ENCODE assay signal across 15 cellular contexts in genomic region chr9:125784286-125785049, GRCh38. TPM values are rescaled to one million over a fixed set of nuclear protein-coding genes. Genes with fewer than 3 reads are reported as not detected.
DNase-seq lines count a peak whose midpoint lies in the region; ATAC-seq and TF ChIP-seq lines count a peak whose summit lies in the region.
"Had no signal": no experiment of that assay in that cellular context is flagged by ENCODE, and none has a peak within 500 bp of the region (broad histone marks: within the 10 kb centered on the region; RNA-seq: fewer than 3 reads in every experiment).

No MANE protein-coding gene starts in this region.

- no peak for ATAC-seq in activated CD4-positive, alpha-beta T cell treated with anti-CD3 and anti-CD28 coated beads for 36 hours
- peak; percentile 70 for ATAC-seq in sciatic nerve
- ATAC-seq: right cardiac atrium had no signal

- CTCF ChIA-PET in activated CD4-positive, alpha-beta T cell treated with anti-CD3 and anti-CD28 coated beads for 36 hours (lab: Charles Lee), result no interaction called here

- no peaks in the 10 kb centered on the region for H3F3A ChIP-seq in MM.1S (ENCODE audit: insufficient read depth, low read length)

- no peaks in the 10 kb centered on the region for H4K20me1 ChIP-seq in MM.1S (ENCODE audit: insufficient read depth, low read length)

- H3K79me2 ChIP-seq in MM.1S (ENCODE audit: low read length), result no peaks in the 10 kb centered on the region

- H3K27me3 ChIP-seq in MM.1S (replicated peaks; ENCODE audit: insufficient read depth, low read length), result no peaks in the 10 kb centered on the region
- H3K27me3 ChIP-seq: tibial nerve had no signal

- no peak overlapping the region for H3K4me3 Mint-ChIP-seq in activated CD4-positive, alpha-beta T cell treated with anti-CD3 and anti-CD28 coated beads for 36 hours
- H3K4me3 Mint-ChIP-seq in dendritic cell treated with granulocyte-macrophage colony-stimulating factor and Interleukin-4, amounts not matched to agents 40 ng/mL and 50 ng/mL, for 4 days, result no peak overlapping the region

- POLR2A ChIA-PET in activated CD4-positive, alpha-beta T cell treated with anti-CD3 and anti-CD28 coated beads for 36 hours (lab: Charles Lee), result interaction anchor here (0.6 to 0.7 kb wide), 2 partner anchors 391 to 578 kb away, joined by 4 read pairs; no protein-coding TSS in a partner anchor

- no peaks in the 10 kb centered on the region for H3K9me2 ChIP-seq in MM.1S (replicated peaks; ENCODE audit: insufficient read depth, low read length)

- no peak for TF ChIP-seq CTCF in MM.1S (IDR thresholded peaks at IDR 0.05; ENCODE audit: low read length)

- peaks cover 8% of the 10 kb centered on the region for H3K4me1 ChIP-seq in MM.1S (ENCODE audit: low read length)

- no peaks in the 10 kb centered on the region for H3K9me3 ChIP-seq in MM.1S (replicated peaks; ENCODE audit: insufficient read depth, low read length)

- peaks cover 14% of the 10 kb centered on the region for H3K36me3 Mint-ChIP-seq in activated CD4-positive, alpha-beta T cell treated with anti-CD3 and anti-CD28 coated beads for 36 hours (ENCODE audit: low read depth)
- peaks cover 44% of the 10 kb centered on the region for H3K36me3 Mint-ChIP-seq in dendritic cell treated with granulocyte-macrophage colony-stimulating factor and Interleukin-4, amounts not matched to agents 40 ng/mL and 50 ng/mL, for 4 days (ENCODE audit: low read depth)

- H3K27ac Mint-ChIP-seq in activated CD4-positive, alpha-beta T cell treated with anti-CD3 and anti-CD28 coated beads for 36 hours, result peak overlapping the region; percentile 40
- peak overlapping the region; percentile 89 for H3K27ac Mint-ChIP-seq in dendritic cell treated with granulocyte-macrophage colony-stimulating factor and Interleukin-4, amounts not matched to agents 40 ng/mL and 50 ng/mL, for 4 days

- no peaks in the 10 kb centered on the region for H3K27me3 Mint-ChIP-seq in activated CD4-positive, alpha-beta T cell treated with anti-CD3 and anti-CD28 coated beads for 36 hours
- no peaks in the 10 kb centered on the region for H3K27me3 Mint-ChIP-seq in dendritic cell treated with granulocyte-macrophage colony-stimulating factor and Interleukin-4, amounts not matched to agents 40 ng/mL and 50 ng/mL, for 4 days

- H3K27ac ChIP-seq in MM.1S (ENCODE audit: low read length), result no peak overlapping the region

- peaks cover 16% of the 10 kb centered on the region for H3K4me1 Mint-ChIP-seq in activated CD4-positive, alpha-beta T cell treated with anti-CD3 and anti-CD28 coated beads for 36 hours
- peaks cover 48% of the 10 kb centered on the region for H3K4me1 Mint-ChIP-seq in dendritic cell treated with granulocyte-macrophage colony-stimulating factor and Interleukin-4, amounts not matched to agents 40 ng/mL and 50 ng/mL, for 4 days (ENCODE audit: low read depth)

- H3K9me3 Mint-ChIP-seq in activated CD4-positive, alpha-beta T cell treated with anti-CD3 and anti-CD28 coated beads for 36 hours (ENCODE audit: low read depth), result no peaks in the 10 kb centered on the region
- no peaks in the 10 kb centered on the region for H3K9me3 Mint-ChIP-seq in dendritic cell treated with granulocyte-macrophage colony-stimulating factor and Interleukin-4, amounts not matched to agents 40 ng/mL and 50 ng/mL, for 4 days

- intact Hi-C loops in activated CD4-positive, alpha-beta T cell treated with anti-CD3 and anti-CD28 coated beads for 36 hours (cut with DNase I, micrococcal nuclease), result no loop called here
- intact Hi-C loops in dendritic cell treated with granulocyte-macrophage colony-stimulating factor and Interleukin-4, amounts not matched to agents 40 ng/mL and 50 ng/mL, for 4 days (cut with micrococcal nuclease), result no loop called here
- intact Hi-C loops in sciatic nerve (cut with DNase I), result no loop called here

- H3K9ac ChIP-seq in MM.1S (ENCODE audit: low read length), result no peak overlapping the region

- no peak for DNase-seq in activated CD4-positive, alpha-beta T cell treated with anti-CD3 and anti-CD28 coated beads for 36 hours
- DNase-seq in activated CD4-positive, alpha-beta T cell treated with anti-CD3 and anti-CD28 coated beads for 1 hour, result no peak
- DNase-seq in MM.1S (no peak), sciatic nerve (ENCODE audit: low spot score) (no peak), HT-29 (ENCODE audit: low spot score) (no peak), T-helper 1 cell (no peak), COR-L47 (lab: John Stamatoyannopoulos, UW) (no peak)
- DNase-seq: activated naive CD4-positive, alpha-beta T cell treated with anti-CD3 and anti-CD28 coated beads, Interleukin-2, amount 50 U/mL, for 16 hours; hypothalamus; NCI-H1930; NCI-H774; right cardiac atrium; SIG-M5 had no signal

- H3K36me3 ChIP-seq in MM.1S (replicated peaks; ENCODE audit: insufficient read depth, low read length), result no peaks in the 10 kb centered on the region

- H3K4me2 ChIP-seq in MM.1S (ENCODE audit: low read depth, low read length), result 0 out of 2 replicates have a peak overlapping the region, but pooled peaks have one; percentile 6

- no peak overlapping the region for H3K4me3 ChIP-seq in MM.1S (ENCODE audit: low read length)
- H3K4me3 ChIP-seq: tibial nerve had no signal

- H2AFZ ChIP-seq in MM.1S (ENCODE audit: low read length), result no peak overlapping the region

RNA-seq across cellular contexts. Expression of gene PBX3, which starts 37.3 kb away (rescaled TPM):
- total RNA-seq in activated CD4-positive, alpha-beta T cell treated with anti-CD3 and anti-CD28 coated beads for 36 hours, result 10 to 100 TPM; 11.3 to 11.4 TPM
- total RNA-seq in sciatic nerve, result 39.1 TPM
- 27.2 and 39.2 TPM in 2 replicates for total RNA-seq in HT-29 (2014; rRNA removed; shearing (Covaris generic))
